In genomic region chr3:98567646-98568280, GRCh38 we compare ENCODE assay signal across 15 cellular contexts. TPM values are rescaled to one million over a fixed set of nuclear protein-coding genes. Genes with fewer than 3 reads are reported as not detected.
A peak's percentile ranks its signal among the peaks of the same experiment; 100 is the strongest.
DNase-seq lines count a peak whose midpoint lies in the region; ATAC-seq and TF ChIP-seq lines count a peak whose summit lies in the region.
"Had no signal": no experiment of that assay in that cellular context is flagged by ENCODE, and none has a peak within 500 bp of the region (broad histone marks: within the 10 kb centered on the region; RNA-seq: fewer than 3 reads in every experiment).

No MANE protein-coding gene starts in this region.

- ATAC-seq in HG02642 (IDR thresholded peaks at IDR 0.05; ENCODE audit: poor library complexity, unreplicated experiment) = peak; percentile 35
- ATAC-seq in HG03571 (IDR thresholded peaks at IDR 0.05; ENCODE audit: unreplicated experiment) = peak; percentile 34
- ATAC-seq in natural killer cell = peak in 2 of 3 donors; percentile 29 to 40
- ATAC-seq in WTC11 = no peak

- TF ChIP-seq CTCF in natural killer cell (IDR thresholded peaks at IDR 0.05) = no peak
- no peak for TF ChIP-seq CTCF in colonic mucosa (IDR thresholded peaks at IDR 0.05)
- TF ChIP-seq CTCF in WTC11 (IDR thresholded peaks at IDR 0.05) = no peak

- H3K27ac Mint-ChIP-seq in activated T-cell treated with anti-CD3 and anti-CD28 coated beads, Interleukin-2, amount 50 U/mL, for 24 hours = peak overlapping the region; percentile 78
- H3K27ac Mint-ChIP-seq in natural killer cell (peak overlapping the region; percentile 90 to 91), WTC11 (no peak overlapping the region)
- H3K27ac Mint-ChIP-seq: brain had no signal

- H3K27me3 Mint-ChIP-seq in activated T-cell treated with anti-CD3 and anti-CD28 coated beads, Interleukin-2, amount 50 U/mL, for 24 hours = no peaks in the 10 kb centered on the region
- no peaks in the 10 kb centered on the region for H3K27me3 Mint-ChIP-seq in natural killer cell (ENCODE audit: low read depth in 2 of 2)
- H3K27me3 Mint-ChIP-seq in WTC11 (ENCODE audit: low read depth) = no peaks in the 10 kb centered on the region
- H3K27me3 Mint-ChIP-seq: brain had no signal

- no peaks in the 10 kb centered on the region for H3K9me3 ChIP-seq in colonic mucosa
- H3K9me3 ChIP-seq: sigmoid colon had no signal

- peaks cover 72% of the 10 kb centered on the region for H3K4me1 Mint-ChIP-seq in activated T-cell treated with anti-CD3 and anti-CD28 coated beads, Interleukin-2, amount 50 U/mL, for 24 hours (ENCODE audit: low read depth)
- peaks cover 64 to 66% of the 10 kb centered on the region in 2 donors for H3K4me1 Mint-ChIP-seq in natural killer cell
- 0 out of 2 replicates have a peak, but pooled peaks cover 3% of the 10 kb centered on the region for H3K4me1 Mint-ChIP-seq in WTC11
- H3K4me1 Mint-ChIP-seq: brain had no signal

- no peak overlapping the region for H3K4me3 ChIP-seq in colonic mucosa
- H3K4me3 ChIP-seq: sigmoid colon had no signal

- H3K27ac ChIP-seq in colonic mucosa = no peak overlapping the region
- H3K27ac ChIP-seq: sigmoid colon had no signal

- peaks cover 7% of the 10 kb centered on the region for H3K9me3 Mint-ChIP-seq in activated T-cell treated with anti-CD3 and anti-CD28 coated beads, Interleukin-2, amount 50 U/mL, for 24 hours
- H3K9me3 Mint-ChIP-seq in natural killer cell (no peaks in the 10 kb centered on the region), WTC11 (no peaks in the 10 kb centered on the region)
- H3K9me3 Mint-ChIP-seq: brain had no signal

- intact Hi-C loops in natural killer cell (cut with micrococcal nuclease) = no loop called here
- intact Hi-C loops in colonic mucosa (cut with DNase I) = no loop called here

- H3K9ac ChIP-seq in colonic mucosa (ENCODE audit: low read depth in 2 of 2, low read length in 2 of 2) = no peak overlapping the region

- peaks cover 5% of the 10 kb centered on the region for H3K36me3 Mint-ChIP-seq in activated T-cell treated with anti-CD3 and anti-CD28 coated beads, Interleukin-2, amount 50 U/mL, for 24 hours (ENCODE audit: low read depth)
- no peaks in the 10 kb centered on the region for H3K36me3 Mint-ChIP-seq in natural killer cell
- no peaks in the 10 kb centered on the region for H3K36me3 Mint-ChIP-seq in WTC11
- H3K36me3 Mint-ChIP-seq: brain had no signal

- H3K36me3 ChIP-seq in colonic mucosa = no peaks in the 10 kb centered on the region
- H3K36me3 ChIP-seq: sigmoid colon had no signal

- no peaks in the 10 kb centered on the region for H3K27me3 ChIP-seq in colonic mucosa
- H3K27me3 ChIP-seq: sigmoid colon had no signal

- peak overlapping the region; percentile 41 for H3K4me3 Mint-ChIP-seq in activated T-cell treated with anti-CD3 and anti-CD28 coated beads, Interleukin-2, amount 50 U/mL, for 24 hours
- H3K4me3 Mint-ChIP-seq in natural killer cell (peak overlapping the region; percentile 78), WTC11 (no peak overlapping the region)
- H3K4me3 Mint-ChIP-seq: brain had no signal

- POLR2A ChIA-PET in WTC11 (lab: Charles Lee) = no interaction called here

- no peak for DNase-seq in activated T-cell treated with anti-CD3 and anti-CD28 coated beads, Interleukin-2, amount 50 U/mL, for 24 hours
- no peak for DNase-seq in activated T-cell treated with anti-CD3 and anti-CD28 coated beads, Interleukin-2, amount 50 U/mL, for 1 hour
- peak; percentile 18 for DNase-seq in natural killer cell
- DNase-seq in colonic mucosa = no peak
- no peak for DNase-seq in WTC11 (ENCODE audit: low spot score)
- DNase-seq in T-helper 9 cell = no peak
- DNase-seq: activated CD8-positive, alpha-beta memory T cell treated with anti-CD3 and anti-CD28 coated beads for 24 hours; MM.1S; NCI-H526 treated with DMSO at 0.1 percent for 48 hours; sigmoid colon had no signal

- H3K4me1 ChIP-seq in colonic mucosa = no peaks in the 10 kb centered on the region
- H3K4me1 ChIP-seq: sigmoid colon had no signal

- CTCF ChIA-PET in WTC11 (lab: Charles Lee) = interaction anchor here (0.6 to 1.1 kb wide), 2 partner anchors 45 to 89 kb away, joined by 3 read pairs; partner anchors contain the start of gene CLDND1

TF ChIP-seq in WTC11, 78 proteins besides CTCF, POLR2A, EP300 and RAD21:
- no peak for TF ChIP-seq NR1H2 (CRISPR knock-in tag; IDR thresholded peaks at IDR 0.05)
- TF ChIP-seq ZNF425 (CRISPR knock-in tag; conservative IDR thresholded peaks at IDR 0.05) = no peak
- TF ChIP-seq ZNF423 (CRISPR knock-in tag; IDR thresholded peaks at IDR 0.05) = no peak
- TF ChIP-seq FOXJ3 (CRISPR knock-in tag; IDR thresholded peaks at IDR 0.05; ENCODE audit: borderline replicate concordance) = no peak
- TF ChIP-seq SOX15 (CRISPR knock-in tag; IDR thresholded peaks at IDR 0.05) = no peak
- TF ChIP-seq FOXK1 (CRISPR knock-in tag; IDR thresholded peaks at IDR 0.05) = no peak
- TF ChIP-seq TEAD4 (CRISPR knock-in tag; IDR thresholded peaks at IDR 0.05) = no peak
- no peak for TF ChIP-seq NR3C1 (CRISPR knock-in tag; conservative IDR thresholded peaks at IDR 0.05; ENCODE audit: low read depth)
- TF ChIP-seq, protein P1, sequence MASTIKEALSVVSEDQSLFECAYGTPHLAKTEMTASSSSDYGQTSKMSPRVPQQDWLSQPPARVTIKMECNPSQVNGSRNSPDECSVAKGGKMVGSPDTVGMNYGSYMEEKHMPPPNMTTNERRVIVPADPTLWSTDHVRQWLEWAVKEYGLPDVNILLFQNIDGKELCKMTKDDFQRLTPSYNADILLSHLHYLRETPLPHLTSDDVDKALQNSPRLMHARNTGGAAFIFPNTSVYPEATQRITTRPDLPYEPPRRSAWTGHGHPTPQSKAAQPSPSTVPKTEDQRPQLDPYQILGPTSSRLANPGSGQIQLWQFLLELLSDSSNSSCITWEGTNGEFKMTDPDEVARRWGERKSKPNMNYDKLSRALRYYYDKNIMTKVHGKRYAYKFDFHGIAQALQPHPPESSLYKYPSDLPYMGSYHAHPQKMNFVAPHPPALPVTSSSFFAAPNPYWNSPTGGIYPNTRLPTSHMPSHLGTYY (CRISPR knock-in tag; IDR thresholded peaks at IDR 0.05) = no peak
- TF ChIP-seq ZNF263 (CRISPR knock-in tag; IDR thresholded peaks at IDR 0.05; ENCODE audit: low read depth) = no peak
TF ChIP-seq in WTC11: peak in this region for 0.

RNA-seq across cellular contexts. Expression of gene CPOX, which starts 25.6 kb away (rescaled TPM):
- total RNA-seq in natural killer cell (10 to 100 TPM in 2 of 3 donors, 1 to 10 TPM in 1; 7.6 to 12.7 (median 12.2) TPM), colonic mucosa (10 to 100 TPM; 23.3 to 31.7 TPM), WTC11 (2021) (31.5 to 33.4 TPM (median 33.1 TPM) in 3 replicates)

RNA-seq across cellular contexts. Expression of gene GPR15, which starts 36.0 kb away (rescaled TPM):
- 10 to 100 TPM in 1 of 3 donors, 1 to 10 TPM in 1, under 1 TPM in 1; 0.97 to 32.8 (median 1.5) TPM for total RNA-seq in natural killer cell
- total RNA-seq in colonic mucosa = 1 to 10 TPM; 2.9 to 5.1 TPM
- 0.14 TPM in 1 of 3 replicates, not detected in the others for total RNA-seq in WTC11 (2021)
- total RNA-seq: epithelial cell of proximal tubule, SK-MEL-5 had no signal

RNA-seq across cellular contexts. Expression of gene CLDND1, which starts 45.1 kb away (rescaled TPM):
- total RNA-seq in natural killer cell (100 to 1,000 TPM; 175 to 220 (median 219) TPM), colonic mucosa (10 to 100 TPM; 42.3 to 97.8 TPM), WTC11 (2021) (74.8 to 80.6 TPM (median 78.5 TPM) in 3 replicates)
